Comparison of ENCODE assay signal across 28 cellular contexts in genomic region chr9:8019636-8020035, GRCh38.
"Had no signal": no experiment of that assay in that cellular context is flagged by ENCODE, and none has a peak within 500 bp of the region (broad histone marks: within the 10 kb centered on the region; RNA-seq: fewer than 3 reads in every experiment).

No MANE protein-coding gene starts in this region.

- H3K9me3 ChIP-seq: colonic mucosa, esophagus squamous epithelium, gastrocnemius medialis, lower lobe of right lung, mucosa of descending colon had no signal

- H3K4me1 ChIP-seq: colonic mucosa, esophagus squamous epithelium, gastrocnemius medialis, heart right ventricle, left lung, lower lobe of right lung had no signal

- H3K9me3 Mint-ChIP-seq: dendritic cell treated with granulocyte-macrophage colony-stimulating factor and Interleukin-4, amounts not matched to agents 40 ng/mL and 50 ng/mL, for 4 days; effector memory CD8-positive, alpha-beta T cell had no signal

- DNase-seq: colonic mucosa; cortex of kidney; effector CD8-positive, alpha-beta T cell; effector memory CD8-positive, alpha-beta T cell; endodermal cell; erythroblast; esophagus squamous epithelium; foreskin fibroblast; foreskin melanocyte; gastrocnemius medialis; glutamatergic neuron; head of caudate nucleus; heart right ventricle; hippocampal formation; left cardiac atrium; left lung; left ventricle myocardium superior; lower lobe of right lung; mesenchymal stem cell; mucosa of descending colon; naive B cell had no signal

- H3K27ac Mint-ChIP-seq: dendritic cell treated with granulocyte-macrophage colony-stimulating factor and Interleukin-4, amounts not matched to agents 40 ng/mL and 50 ng/mL, for 4 days; effector memory CD8-positive, alpha-beta T cell; endodermal cell; mesothelial cell of epicardium; naive B cell had no signal

- ATAC-seq: effector memory CD8-positive, alpha-beta T cell; esophagus mucosa; gastrocnemius medialis; heart right ventricle; left cardiac atrium; left lung; left ventricle myocardium superior; lower lobe of right lung; mucosa of descending colon had no signal

- FAIRE-seq: endometrium, islet of Langerhans, keratinocyte had no signal

- H3K27me3 Mint-ChIP-seq: dendritic cell treated with granulocyte-macrophage colony-stimulating factor and Interleukin-4, amounts not matched to agents 40 ng/mL and 50 ng/mL, for 4 days had no signal

- H3K36me3 ChIP-seq: colonic mucosa, esophagus squamous epithelium, gastrocnemius medialis, heart right ventricle, left lung, lower lobe of right lung had no signal

- H3K4me1 Mint-ChIP-seq: endodermal cell, mesothelial cell of epicardium had no signal

- H3K27ac ChIP-seq: colonic mucosa, epithelial cell of prostate, esophagus squamous epithelium, gastrocnemius medialis, heart right ventricle, left lung, lower lobe of right lung had no signal

- H3K4me3 Mint-ChIP-seq: dendritic cell treated with granulocyte-macrophage colony-stimulating factor and Interleukin-4, amounts not matched to agents 40 ng/mL and 50 ng/mL, for 4 days; effector memory CD8-positive, alpha-beta T cell; endodermal cell; mesothelial cell of epicardium; naive B cell had no signal

- H3K4me3 ChIP-seq: colonic mucosa, esophagus squamous epithelium, gastrocnemius medialis, heart right ventricle, left lung, lower lobe of right lung, mucosa of descending colon had no signal

- H3K27me3 ChIP-seq: colonic mucosa, esophagus squamous epithelium, gastrocnemius medialis, heart right ventricle, left lung had no signal
